Comparison of ENCODE assay signal across 1 cellular context in genomic region chr1:43930168-43930948, GRCh38.
TF ChIP-seq lines count a peak whose summit lies in the region.

No MANE protein-coding gene starts in this region.

TF ChIP-seq in H1, 55 proteins besides CTCF, POLR2A, EP300 and RAD21:
- TF ChIP-seq POLR2AphosphoS5 (IDR thresholded peaks at IDR 0.05; ENCODE audit: low read depth, low read length) (no peak), CREB1 (IDR thresholded peaks at IDR 0.05) (no peak), ATF2 (IDR thresholded peaks at IDR 0.05; ENCODE audit: low read length) (no peak), SIX5 (IDR thresholded peaks at IDR 0.05; ENCODE audit: low read depth, low read length) (no peak), YY1 (IDR thresholded peaks at IDR 0.05; ENCODE audit: low read depth, low read length) (no peak), RXRA (IDR thresholded peaks at IDR 0.05; ENCODE audit: insufficient read depth, low read depth, low read length) (no peak), CHD7 (IDR thresholded peaks at IDR 0.05; ENCODE audit: insufficient replicate concordance, low read length) (no peak), NANOG (IDR thresholded peaks at IDR 0.05; ENCODE audit: insufficient read depth, low read depth, low read length, poor library complexity, severe bottlenecking) (no peak), SP1 (IDR thresholded peaks at IDR 0.05; ENCODE audit: low read depth, low read length) (no peak)
